In the genomic region with DNA sequence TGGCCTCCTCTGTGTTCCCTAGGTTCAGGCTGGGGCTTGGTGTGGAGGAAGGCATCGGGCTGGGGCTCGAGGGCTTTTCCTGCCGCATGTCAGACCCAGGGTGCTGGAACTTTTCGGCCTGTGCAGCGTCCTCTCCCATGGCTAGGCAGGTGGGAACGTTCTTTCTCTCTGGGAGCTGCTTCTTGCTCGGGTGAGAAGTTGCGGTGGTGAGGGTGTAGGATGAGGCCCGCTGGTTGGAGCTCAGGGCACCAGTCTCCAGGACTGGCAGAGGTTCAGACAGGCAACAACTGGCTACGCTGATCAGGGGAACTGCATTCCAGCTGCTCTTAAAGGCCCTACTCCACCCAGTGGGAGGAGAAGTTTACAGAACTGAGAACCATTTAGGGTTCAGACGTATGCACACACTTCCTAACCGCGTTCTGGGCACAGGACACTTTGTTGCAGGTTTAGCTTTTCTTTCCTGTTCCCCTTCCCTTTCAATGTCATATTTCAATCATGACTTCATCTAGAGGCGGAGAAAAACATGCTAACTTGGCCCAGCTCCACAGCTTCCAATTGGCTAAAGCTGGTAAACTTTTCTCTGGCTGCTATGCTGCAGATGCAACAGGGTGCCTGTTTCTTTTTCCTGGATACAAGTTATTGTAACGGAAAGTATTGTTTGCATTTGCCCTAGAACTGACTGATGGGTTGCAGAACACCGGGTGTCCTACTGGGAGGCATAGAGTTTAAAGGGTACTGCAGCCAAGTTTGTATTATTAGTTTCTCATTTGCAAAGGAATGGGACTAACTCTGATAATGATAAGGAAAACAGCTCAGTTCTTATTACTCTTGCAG, we compare ENCODE assay signal across 8 cellular contexts.
DNase-seq lines count a peak whose midpoint lies in the region; ATAC-seq and TF ChIP-seq lines count a peak whose summit lies in the region.

A gene with protein sequence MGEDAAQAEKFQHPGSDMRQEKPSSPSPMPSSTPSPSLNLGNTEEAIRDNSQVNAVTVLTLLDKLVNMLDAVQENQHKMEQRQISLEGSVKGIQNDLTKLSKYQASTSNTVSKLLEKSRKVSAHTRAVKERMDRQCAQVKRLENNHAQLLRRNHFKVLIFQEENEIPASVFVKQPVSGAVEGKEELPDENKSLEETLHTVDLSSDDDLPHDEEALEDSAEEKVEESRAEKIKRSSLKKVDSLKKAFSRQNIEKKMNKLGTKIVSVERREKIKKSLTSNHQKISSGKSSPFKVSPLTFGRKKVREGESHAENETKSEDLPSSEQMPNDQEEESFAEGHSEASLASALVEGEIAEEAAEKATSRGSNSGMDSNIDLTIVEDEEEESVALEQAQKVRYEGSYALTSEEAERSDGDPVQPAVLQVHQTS (minus strand): TSS at position 302 of the 834 bp plus-strand sequence. CDS start 163 bp downstream, at position 139.

- CTCF ChIA-PET in GM10248 (lab: Yijun Ruan, JAX): interaction anchor here (1.0 to 3.1 kb wide), 7 partner anchors 12 to 316 kb away, joined by 3 to 12 read pairs (median 4); no protein-coding TSS in a partner anchor

- H3K27me3 ChIP-seq in stomach smooth muscle (ENCODE audit: control insufficient read depth in 1 of 2, insufficient read depth in 2 of 2, low read length in 2 of 2): no peaks in the 10 kb centered on the region

- DNase-seq in CMK (ENCODE audit: low read depth) (peak; percentile 66), astrocyte of the hippocampus (ENCODE audit: low read depth, low spot score) (peak; percentile 70), iris pigment epithelial cell (ENCODE audit: low read depth) (peak; percentile 90), GM10248 (ENCODE audit: extremely low spot score) (no peak)
- no peak for DNase-seq in activated CD4-positive, alpha-beta T cell treated with anti-CD3 and anti-CD28 coated beads, Interleukin-2, amount 50 U/mL, for 48 hours
- DNase-seq in activated CD4-positive, CD25-positive, alpha-beta regulatory T cell (lab: John Stamatoyannopoulos, UW): no peak

- H3K36me3 ChIP-seq in stomach smooth muscle (ENCODE audit: control insufficient read depth in 2 of 2, insufficient read depth in 2 of 2, low read length in 2 of 2): no peaks in the 10 kb centered on the region

- H3K27ac ChIP-seq in stomach smooth muscle (ENCODE audit: low read length): peak within 1 kb of the TSS; percentile 91

- no peaks in the 10 kb centered on the region for H3K9me3 ChIP-seq in stomach smooth muscle (ENCODE audit: control insufficient read depth in 2 of 2, low read length in 2 of 2)

- no peak for TF ChIP-seq CTCF in GM10248 (IDR thresholded peaks at IDR 0.05; ENCODE audit: control extremely low read depth, extremely low read depth, low read depth, missing control alignments)

- POLR2A ChIA-PET in GM10248 (lab: Yijun Ruan, JAX): no interaction called here

- H3K9ac ChIP-seq in stomach smooth muscle (ENCODE audit: low read length in 2 of 2): peak within 1 kb of the TSS; percentile 86 to 92

- peak; percentile 62 for ATAC-seq in HG02798 (IDR thresholded peaks at IDR 0.05; ENCODE audit: poor library complexity, unreplicated experiment)

- peak within 1 kb of the TSS; percentile 97 to 98 for H3K4me3 ChIP-seq in stomach smooth muscle (ENCODE audit: low read length in 2 of 2)

- H3K4me1 ChIP-seq in stomach smooth muscle (ENCODE audit: control insufficient read depth, insufficient read depth, low read length): peaks cover 15% of the 10 kb centered on the region

Comparison
In these comparisons a context has a peak if more than half of its experiments do, and no peak if none do; other contexts are left out.
1. DNase-seq: peak in CMK (single experiment), astrocyte of the hippocampus (single experiment) and iris pigment epithelial cell (single experiment); none in GM10248 (single experiment), activated CD4-positive, alpha-beta T cell treated with anti-CD3 and anti-CD28 coated beads, Interleukin-2, amount 50 U/mL, for 48 hours (0 of 2) and activated CD4-positive, CD25-positive, alpha-beta regulatory T cell (0 of 4).